1 cellular context compared by ENCODE assay signal in genomic region chr5:1120236-1120999, GRCh38.
TF ChIP-seq lines count a peak whose summit lies in the region.

No MANE protein-coding gene starts in this region.

TF ChIP-seq in H1, 55 proteins besides CTCF, POLR2A, EP300 and RAD21:
- TF ChIP-seq EZH2 (IDR thresholded peaks at IDR 0.05; ENCODE audit: low read depth, low read length, severe bottlenecking) (no peak), SAP30 (IDR thresholded peaks at IDR 0.05; ENCODE audit: insufficient read depth, insufficient replicate concordance, low read length) (no peak), CBX8 (IDR thresholded peaks at IDR 0.05; ENCODE audit: borderline replicate concordance, low read depth, low read length) (no peak), RXRA (IDR thresholded peaks at IDR 0.05; ENCODE audit: insufficient read depth, low read depth, low read length) (no peak), CEBPB (IDR thresholded peaks at IDR 0.05; ENCODE audit: low read depth, low read length) (no peak), E2F6 (IDR thresholded peaks at IDR 0.05) (no peak), SUZ12 (IDR thresholded peaks at IDR 0.05; ENCODE audit: low read length) (no peak), MAFK (IDR thresholded peaks at IDR 0.05; ENCODE audit: low read depth, low read length) (no peak), SIX5 (IDR thresholded peaks at IDR 0.05; ENCODE audit: low read depth, low read length) (no peak), ZNF274 (IDR thresholded peaks at IDR 0.05; ENCODE audit: borderline replicate concordance, extremely low read depth, low read length) (no peak), POLR2AphosphoS5 (IDR thresholded peaks at IDR 0.05; ENCODE audit: low read depth, low read length) (no peak), YY1 (IDR thresholded peaks at IDR 0.05; ENCODE audit: low read depth, low read length) (no peak), KDM4A (IDR thresholded peaks at IDR 0.05; ENCODE audit: low read depth, low read length, severe bottlenecking) (no peak), TAF1 (IDR thresholded peaks at IDR 0.05; ENCODE audit: low read depth, low read length) (no peak), ATF2 (IDR thresholded peaks at IDR 0.05; ENCODE audit: low read length) (no peak), CHD2 (IDR thresholded peaks at IDR 0.05; ENCODE audit: low read length) (no peak)
